23 cellular contexts compared by ENCODE assay signal in the genomic region with DNA sequence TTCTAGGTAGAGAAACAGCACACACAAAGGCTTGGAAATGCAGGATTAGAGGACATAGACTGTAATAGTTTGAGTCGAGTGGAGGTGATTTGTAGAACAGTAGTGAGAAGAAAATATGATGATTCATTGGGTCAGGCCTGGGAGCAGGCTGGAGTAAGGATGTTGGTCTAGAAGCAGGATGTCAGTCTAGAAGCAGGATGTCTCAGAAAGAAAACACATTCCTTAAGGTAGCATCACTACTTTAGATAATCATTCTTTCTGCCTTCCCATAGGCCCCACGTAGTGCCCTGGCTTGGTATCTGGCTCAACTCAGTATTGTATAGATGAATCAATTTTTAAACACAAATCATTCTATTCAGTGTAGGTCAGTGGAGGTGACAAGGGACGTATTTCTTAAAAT. TPM values are rescaled to one million over a fixed set of nuclear protein-coding genes. Genes with fewer than 3 reads are reported as not detected.
DNase-seq lines count a peak whose midpoint lies in the region; ATAC-seq, FAIRE-seq and TF ChIP-seq lines count a peak whose summit lies in the region.
"Had no signal": no experiment of that assay in that cellular context is flagged by ENCODE, and none has a peak within 500 bp of the region (broad histone marks: within the 10 kb centered on the region; RNA-seq: fewer than 3 reads in every experiment).

No MANE protein-coding gene starts in this region.

- H3K79me2 ChIP-seq in SK-N-SH (ENCODE audit: insufficient read depth) = no peaks in the 10 kb centered on the region

- H3K36me3 ChIP-seq in SK-N-SH (replicated peaks in 1 of 2; ENCODE audit: control insufficient read depth in 1 of 2, insufficient read depth in 2 of 2, low read length in 1 of 2) = no peaks in the 10 kb centered on the region
- no peaks in the 10 kb centered on the region for H3K36me3 ChIP-seq in bronchial epithelial cell (ENCODE audit: control insufficient read depth, insufficient read depth, low read length)
- no peaks in the 10 kb centered on the region for H3K36me3 ChIP-seq in testis (ENCODE audit: low read depth, missing control alignments)
- H3K36me3 ChIP-seq: BLaER1 treated with 17β-estradiol and CSF1 and Interleukin-3, amounts not matched to agents 10 nM and 100 nM had no signal

- intact Hi-C loops in testis (cut with DNase I; ENCODE audit: low total_unique reads) = no loop called here

- POLR2A ChIA-PET in SK-N-SH (lab: Yijun Ruan, JAX) = no interaction called here

- H3F3A ChIP-seq in SK-N-SH (replicated peaks; ENCODE audit: insufficient read depth) = peaks cover 3% of the 10 kb centered on the region

- H2AFZ ChIP-seq in SK-N-SH (ENCODE audit: low read depth) = 0 out of 2 replicates have a peak overlapping the region, but pooled peaks have one; percentile 63

- no peak for ATAC-seq in SK-N-SH treated with all-trans-retinoic acid at 6 μM for 48 hours
- ATAC-seq: Panc1 had no signal

- CTCF ChIA-PET in SK-N-SH (lab: Yijun Ruan, JAX) = interaction anchor here (1.4 kb wide), 1 partner anchor 9 kb away, joined by 3 read pairs; no protein-coding TSS in a partner anchor

- no peak overlapping the region for H3K4me2 ChIP-seq in SK-N-SH
- H3K4me2 ChIP-seq: BLaER1 treated with 17β-estradiol and CSF1 and Interleukin-3, amounts not matched to agents 10 nM and 100 nM had no signal

- no peak overlapping the region for H3K4me3 ChIP-seq in SK-N-SH (ENCODE audit: low read depth in 2 of 2, low read length in 1 of 2)
- H3K4me3 ChIP-seq in bronchial epithelial cell (ENCODE audit: low read depth, low read length) = no peak overlapping the region
- H3K4me3 ChIP-seq in testis = no peak overlapping the region
- H3K4me3 ChIP-seq: BLaER1 treated with 17β-estradiol and CSF1 and Interleukin-3, amounts not matched to agents 10 nM and 100 nM had no signal

- TF ChIP-seq RAD21 in SK-N-SH (IDR thresholded peaks at IDR 0.05; ENCODE audit: low read length) = no peak

- H3K9me3 ChIP-seq in SK-N-SH = no peaks in the 10 kb centered on the region
- no peaks in the 10 kb centered on the region for H3K9me3 ChIP-seq in testis
- H3K9me3 ChIP-seq: BLaER1 treated with 17β-estradiol and CSF1 and Interleukin-3, amounts not matched to agents 10 nM and 100 nM had no signal

- H3K27ac ChIP-seq in SK-N-SH (ENCODE audit: low read depth in 2 of 2, low read length in 1 of 2) = peak overlapping the region in 1 of 2 experiments; percentile 60; a peak in 2 of 4 replicates
- no peak overlapping the region for H3K27ac ChIP-seq in testis
- H3K27ac ChIP-seq: 22Rv1; BLaER1 treated with 17β-estradiol and CSF1 and Interleukin-3, amounts not matched to agents 10 nM and 100 nM had no signal

- H3K9me2 ChIP-seq in SK-N-SH = no peaks in the 10 kb centered on the region

- no peak for FAIRE-seq in bronchial epithelial cell (lab: Jason Lieb, UNC)
- FAIRE-seq: GM12891, GM18507, H54 had no signal

- no peak for TF ChIP-seq POLR2A in testis (IDR thresholded peaks at IDR 0.05)

- TF ChIP-seq CTCF in SK-N-SH (IDR thresholded peaks at IDR 0.05) (no peak), bronchial epithelial cell (IDR thresholded peaks at IDR 0.05; ENCODE audit: insufficient read depth, low read length, severe bottlenecking) (no peak), testis (IDR thresholded peaks at IDR 0.05) (no peak)

- DNase-seq in SK-N-SH = no peak
- peak; percentile 22 for DNase-seq in NCI-H226
- DNase-seq in bronchial epithelial cell (ENCODE audit: low read depth) = peak; percentile 67
- DNase-seq in testis = no peak
- no peak for DNase-seq in NCI-H1417 (lab: John Stamatoyannopoulos, UW)
- no peak for DNase-seq in AG20443 (ENCODE audit: low spot score)
- DNase-seq in NCI-H146 treated with DMSO at 0.1 percent for 48 hours (lab: John Stamatoyannopoulos, UW; ENCODE audit: unreplicated experiment) = no peak
- DNase-seq: CD8-positive, alpha-beta memory T cell; DMS79 treated with DMSO at 0.1 percent for 48 hours; GF-D8; KBM-7; NCI-H1048; NCI-H1694; NCI-H2227 treated with DMSO at 0.1 percent for 48 hours; NCI-H524 treated with DMSO at 0.1 percent for 48 hours; SHP77 had no signal

- no peaks in the 10 kb centered on the region; the same call in 1 of the 2 replicates for H3K27me3 ChIP-seq in SK-N-SH (ENCODE audit: insufficient read depth)
- H3K27me3 ChIP-seq in bronchial epithelial cell (ENCODE audit: control insufficient read depth, insufficient read depth, low read length) = no peaks in the 10 kb centered on the region
- H3K27me3 ChIP-seq in testis = no peaks in the 10 kb centered on the region

- WGBS in SK-N-SH (ENCODE audit: low lambda C conversion rate) = 3% methylated on average over 3 of the region's 3 CpGs
- WGBS in testis, 2 donors = 64 to 89% methylated on average over 3 of the region's 3 CpGs

- TF ChIP-seq EP300 in SK-N-SH (IDR thresholded peaks at IDR 0.05; ENCODE audit: borderline replicate concordance in 1 of 2, low read depth in 1 of 2, low read length in 1 of 2) = no peak

- no peaks in the 10 kb centered on the region for H4K20me1 ChIP-seq in SK-N-SH (ENCODE audit: insufficient read depth)
- H4K20me1 ChIP-seq: BLaER1 treated with 17β-estradiol and CSF1 and Interleukin-3, amounts not matched to agents 10 nM and 100 nM had no signal

- no peak overlapping the region for H3K9ac ChIP-seq in SK-N-SH
- H3K9ac ChIP-seq: BLaER1 treated with 17β-estradiol and CSF1 and Interleukin-3, amounts not matched to agents 10 nM and 100 nM had no signal

- no peaks in the 10 kb centered on the region for H3K4me1 ChIP-seq in SK-N-SH (ENCODE audit: control insufficient read depth in 1 of 2, insufficient read depth in 2 of 2, low read depth in 1 of 2, low read length in 1 of 2)
- H3K4me1 ChIP-seq in testis = no peaks in the 10 kb centered on the region

TF ChIP-seq in SK-N-SH, 30 proteins besides CTCF, POLR2A, EP300 and RAD21:
- TF ChIP-seq FOSL2 (IDR thresholded peaks at IDR 0.05; ENCODE audit: borderline replicate concordance, low read depth) = 0 out of 2 replicates have a peak, but pooled peaks have one; percentile 17
- TF ChIP-seq, protein P1, sequence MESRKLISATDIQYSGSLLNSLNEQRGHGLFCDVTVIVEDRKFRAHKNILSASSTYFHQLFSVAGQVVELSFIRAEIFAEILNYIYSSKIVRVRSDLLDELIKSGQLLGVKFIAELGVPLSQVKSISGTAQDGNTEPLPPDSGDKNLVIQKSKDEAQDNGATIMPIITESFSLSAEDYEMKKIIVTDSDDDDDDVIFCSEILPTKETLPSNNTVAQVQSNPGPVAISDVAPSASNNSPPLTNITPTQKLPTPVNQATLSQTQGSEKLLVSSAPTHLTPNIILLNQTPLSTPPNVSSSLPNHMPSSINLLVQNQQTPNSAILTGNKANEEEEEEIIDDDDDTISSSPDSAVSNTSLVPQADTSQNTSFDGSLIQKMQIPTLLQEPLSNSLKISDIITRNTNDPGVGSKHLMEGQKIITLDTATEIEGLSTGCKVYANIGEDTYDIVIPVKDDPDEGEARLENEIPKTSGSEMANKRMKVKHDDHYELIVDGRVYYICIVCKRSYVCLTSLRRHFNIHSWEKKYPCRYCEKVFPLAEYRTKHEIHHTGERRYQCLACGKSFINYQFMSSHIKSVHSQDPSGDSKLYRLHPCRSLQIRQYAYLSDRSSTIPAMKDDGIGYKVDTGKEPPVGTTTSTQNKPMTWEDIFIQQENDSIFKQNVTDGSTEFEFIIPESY (IDR thresholded peaks at IDR 0.05; ENCODE audit: borderline replicate concordance, low read depth) = no peak

TF ChIP-seq in SK-N-SH treated with all-trans-retinoic acid at 6 μM for 48 hours, 23 proteins besides CTCF, POLR2A, EP300 and RAD21:
- TF ChIP-seq, protein P2, sequence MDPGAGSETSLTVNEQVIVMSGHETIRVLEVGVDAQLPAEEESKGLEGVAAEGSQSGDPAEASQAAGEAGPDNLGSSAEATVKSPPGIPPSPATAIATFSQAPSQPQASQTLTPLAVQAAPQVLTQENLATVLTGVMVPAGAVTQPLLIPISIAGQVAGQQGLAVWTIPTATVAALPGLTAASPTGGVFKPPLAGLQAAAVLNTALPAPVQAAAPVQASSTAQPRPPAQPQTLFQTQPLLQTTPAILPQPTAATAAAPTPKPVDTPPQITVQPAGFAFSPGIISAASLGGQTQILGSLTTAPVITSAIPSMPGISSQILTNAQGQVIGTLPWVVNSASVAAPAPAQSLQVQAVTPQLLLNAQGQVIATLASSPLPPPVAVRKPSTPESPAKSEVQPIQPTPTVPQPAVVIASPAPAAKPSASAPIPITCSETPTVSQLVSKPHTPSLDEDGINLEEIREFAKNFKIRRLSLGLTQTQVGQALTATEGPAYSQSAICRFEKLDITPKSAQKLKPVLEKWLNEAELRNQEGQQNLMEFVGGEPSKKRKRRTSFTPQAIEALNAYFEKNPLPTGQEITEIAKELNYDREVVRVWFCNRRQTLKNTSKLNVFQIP (CRISPR knock-in tag; IDR thresholded peaks at IDR 0.05; ENCODE audit: borderline replicate concordance, low read depth) = no peak
- no peak for TF ChIP-seq CSDC2 (CRISPR knock-in tag; IDR thresholded peaks at IDR 0.05)

RNA-seq across cellular contexts. Expression of gene DACH2, which starts 11.2 kb away (rescaled TPM):
- polyA plus RNA-seq in SK-N-SH (2012; rRNA removed) = not detected in 2 replicates
- polyA plus RNA-seq in SK-N-SH (2012; cell fraction: cytosol; rRNA removed) = not detected in 2 replicates
- polyA plus RNA-seq in SK-N-SH (2012; cell fraction: nucleus; rRNA removed) = 0.02 TPM in 1 of 2 replicates, not detected in the other
- total RNA-seq in bronchial epithelial cell = 0.26 TPM in 2 replicates
- total RNA-seq in testis = under 1 TPM; 0.55 to 0.62 TPM
- 0.22 TPM for polyA plus RNA-seq in testis (ENCODE audit: insufficient read depth, low read depth, low replicate concordance)
- total RNA-seq: CD8-positive, alpha-beta memory T cell had no signal
- polyA plus RNA-seq: CD8-positive, alpha-beta memory T cell had no signal

Comparison
In these comparisons a context has a peak if more than half of its experiments do, and no peak if none do; other contexts are left out.
1. DNase-seq: peak in NCI-H226 (single experiment) and bronchial epithelial cell (single experiment); none in SK-N-SH (single experiment), testis (single experiment), NCI-H1417 (0 of 3), AG20443 (single experiment) and NCI-H146 treated with DMSO at 0.1 percent for 48 hours (single experiment).